1 cellular context compared by ENCODE assay signal in the genomic region with DNA sequence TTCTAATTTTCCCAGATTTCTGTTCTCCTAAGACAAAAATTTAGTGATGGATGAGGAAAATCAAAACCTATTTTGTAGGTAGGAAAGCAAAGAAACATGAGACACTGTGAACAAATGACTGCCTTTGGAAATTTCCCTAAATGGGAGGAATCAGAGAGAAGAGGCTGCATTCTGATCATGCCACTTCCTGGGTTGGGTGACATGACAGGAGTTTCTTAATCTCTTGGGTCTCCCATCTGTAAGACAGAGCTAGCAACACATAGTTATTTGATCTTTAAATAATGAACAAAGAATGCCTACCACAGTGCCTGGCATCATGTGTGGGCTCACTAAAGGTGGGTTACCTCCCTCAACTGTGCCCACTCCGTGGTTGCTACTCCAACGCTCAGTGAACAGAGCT.
TF ChIP-seq lines count a peak whose summit lies in the region.

No MANE protein-coding gene starts in this region.

TF ChIP-seq in IMR-90, 13 proteins besides CTCF, POLR2A, EP300 and RAD21:
- TF ChIP-seq ELK1 (IDR thresholded peaks at IDR 0.05; ENCODE audit: borderline replicate concordance, low read depth, low read length) (no peak), MAZ (IDR thresholded peaks at IDR 0.05; ENCODE audit: borderline replicate concordance, low read depth, low read length) (no peak), NFE2L2 (IDR thresholded peaks at IDR 0.05; ENCODE audit: low read depth, low read length) (no peak), CEBPB (IDR thresholded peaks at IDR 0.05; ENCODE audit: low read depth, low read length) (no peak), MXI1 (IDR thresholded peaks at IDR 0.05; ENCODE audit: borderline replicate concordance, low read depth, low read length) (no peak), FOS (IDR thresholded peaks at IDR 0.05; ENCODE audit: low read depth, low read length) (no peak), BHLHE40 (IDR thresholded peaks at IDR 0.05; ENCODE audit: low read depth, low read length) (no peak), MAFK (IDR thresholded peaks at IDR 0.05; ENCODE audit: low read depth, low read length) (no peak), RFX5 (IDR thresholded peaks at IDR 0.05; ENCODE audit: low read depth, low read length) (no peak), USF2 (IDR thresholded peaks at IDR 0.05; ENCODE audit: low read depth, low read length) (no peak)
